In genomic region chr12:89070603-89071002, GRCh38 we compare ENCODE assay signal across 18 cellular contexts.
A peak's percentile ranks its signal among the peaks of the same experiment; 100 is the strongest.
DNase-seq lines count a peak whose midpoint lies in the region; ATAC-seq and TF ChIP-seq lines count a peak whose summit lies in the region.
"Had no signal": no experiment of that assay in that cellular context is flagged by ENCODE, and none has a peak within 500 bp of the region (broad histone marks: within the 10 kb centered on the region; RNA-seq: fewer than 3 reads in every experiment).

No MANE protein-coding gene starts in this region.

- no peaks in the 10 kb centered on the region for H3K79me2 ChIP-seq in PC-3 (ENCODE audit: low read length)

- no peaks in the 10 kb centered on the region for H3K9me2 ChIP-seq in PC-3 (replicated peaks; ENCODE audit: low read length)

- POLR2A ChIA-PET in PC-3 (lab: Charles Lee; ENCODE audit: unreplicated experiment): no interaction called here

- H3K4me1 Mint-ChIP-seq in activated T-helper 17 cell treated with anti-CD3 and anti-CD28 coated beads, Interleukin-2, amount 50 U/mL, for 72 hours: peaks cover 49% of the 10 kb centered on the region
- H3K4me1 Mint-ChIP-seq in stimulated activated naive B cell treated with anti-CD40 and anti-IgM and Interleukin-4, amounts not matched to agents 10 μg/mL and 1 μg/mL and 100 μg/mL, for 72 hours: no peaks in the 10 kb centered on the region
- H3K4me1 Mint-ChIP-seq: CD4-positive, CD25-positive, alpha-beta regulatory T cell; IgD-negative memory B cell had no signal

- H3K36me3 ChIP-seq in PC-3 (ENCODE audit: low read depth, low read length): no peaks in the 10 kb centered on the region

- no peak overlapping the region for H3K27ac ChIP-seq in PC-3 (ENCODE audit: low read length)
- H3K27ac ChIP-seq: PC-9 had no signal

- BruUV-seq in PC-3 (replicated peaks; lab: Mats Ljungman, UMichigan): no TSS peak

- no peak overlapping the region for H3K4me2 ChIP-seq in PC-3 (ENCODE audit: low read length)
- H3K4me2 ChIP-seq: PC-9 had no signal

- H3K9me3 ChIP-seq in PC-3 (ENCODE audit: low read length): no peaks in the 10 kb centered on the region

- H3K4me3 ChIP-seq in PC-3 (ENCODE audit: low read length): no peak overlapping the region
- H3K4me3 ChIP-seq: GM12878, PC-9 had no signal

- H3K4me1 ChIP-seq in PC-3 (ENCODE audit: insufficient read depth, low read length): peaks cover 47% of the 10 kb centered on the region

- CTCF ChIA-PET in PC-3 (lab: Charles Lee): no interaction called here

- ATAC-seq in PC-3: no peak
- peak; percentile 76 for ATAC-seq in activated T-helper 17 cell treated with anti-CD3 and anti-CD28 coated beads, Interleukin-2, amount 50 U/mL, for 72 hours (replicated peaks)
- no peak for ATAC-seq in stimulated activated naive B cell treated with anti-CD40 and anti-IgM and Interleukin-4, amounts not matched to agents 10 μg/mL and 1 μg/mL and 100 μg/mL, for 72 hours (replicated peaks)
- no peak for ATAC-seq in HG02870 (IDR thresholded peaks at IDR 0.05; ENCODE audit: unreplicated experiment)
- ATAC-seq: GM12878 had no signal

- H3K9ac ChIP-seq in PC-3 (ENCODE audit: low read length): no peak overlapping the region

- peak overlapping the region; percentile 62 for H3K4me3 Mint-ChIP-seq in activated T-helper 17 cell treated with anti-CD3 and anti-CD28 coated beads, Interleukin-2, amount 50 U/mL, for 72 hours
- H3K4me3 Mint-ChIP-seq in stimulated activated naive B cell treated with anti-CD40 and anti-IgM and Interleukin-4, amounts not matched to agents 10 μg/mL and 1 μg/mL and 100 μg/mL, for 72 hours: no peak overlapping the region
- H3K4me3 Mint-ChIP-seq: CD4-positive, CD25-positive, alpha-beta regulatory T cell; H9; IgD-negative memory B cell had no signal

- no peaks in the 10 kb centered on the region for H3K27me3 Mint-ChIP-seq in activated T-helper 17 cell treated with anti-CD3 and anti-CD28 coated beads, Interleukin-2, amount 50 U/mL, for 72 hours
- no peaks in the 10 kb centered on the region for H3K27me3 Mint-ChIP-seq in stimulated activated naive B cell treated with anti-CD40 and anti-IgM and Interleukin-4, amounts not matched to agents 10 μg/mL and 1 μg/mL and 100 μg/mL, for 72 hours

- H4K20me1 ChIP-seq in PC-3 (ENCODE audit: low read length): no peaks in the 10 kb centered on the region

- TF ChIP-seq CTCF in PC-3 (conservative IDR thresholded peaks at IDR 0.05; ENCODE audit: low read depth, low read length): no peak

- intact Hi-C loops in PC-3 (cut with micrococcal nuclease): no loop called here

- no peaks in the 10 kb centered on the region for H3K9me3 Mint-ChIP-seq in activated T-helper 17 cell treated with anti-CD3 and anti-CD28 coated beads, Interleukin-2, amount 50 U/mL, for 72 hours
- H3K9me3 Mint-ChIP-seq in stimulated activated naive B cell treated with anti-CD40 and anti-IgM and Interleukin-4, amounts not matched to agents 10 μg/mL and 1 μg/mL and 100 μg/mL, for 72 hours: no peaks in the 10 kb centered on the region
- H3K9me3 Mint-ChIP-seq: IgD-negative memory B cell had no signal

- DNase-seq in activated CD8-positive, alpha-beta memory T cell treated with anti-CD3 and anti-CD28 coated beads, Interleukin-2, amount 50 U/mL, for 48 hours: peak; percentile 61
- DNase-seq in activated CD8-positive, alpha-beta memory T cell treated with anti-CD3 and anti-CD28 coated beads for 24 hours: no peak
- DNase-seq in PC-3: peak; percentile 22
- peak; percentile 30 for DNase-seq in stimulated activated CD4-positive, alpha-beta T cell treated with anti-CD3 and anti-CD28 coated beads, Interleukin-4, amount 100 ng/mL, for 24 hours
- no peak for DNase-seq in stimulated activated naive B cell treated with anti-CD40 and anti-IgM and Interleukin-4, amounts not matched to agents 10 μg/mL and 1 μg/mL and 100 μg/mL, for 72 hours
- DNase-seq: ACHN; Calu3; CD4-positive, CD25-positive, alpha-beta regulatory T cell; H9; NCI-H187 treated with DMSO at 0.1 percent for 48 hours; NCI-H2171; NCI-H446 treated with DMSO at 0.1 percent for 48 hours; NCI-H748 treated with DMSO at 0.1 percent for 48 hours; PC-9 had no signal

- peaks cover 17% of the 10 kb centered on the region for H3F3A ChIP-seq in PC-3 (ENCODE audit: low read length, unreplicated experiment)

- no peak overlapping the region for H2AFZ ChIP-seq in PC-3 (ENCODE audit: low read length)
- H2AFZ ChIP-seq: PC-9 had no signal

- peak overlapping the region; percentile 95 for H3K27ac Mint-ChIP-seq in activated T-helper 17 cell treated with anti-CD3 and anti-CD28 coated beads, Interleukin-2, amount 50 U/mL, for 72 hours
- H3K27ac Mint-ChIP-seq in stimulated activated naive B cell treated with anti-CD40 and anti-IgM and Interleukin-4, amounts not matched to agents 10 μg/mL and 1 μg/mL and 100 μg/mL, for 72 hours: no peak overlapping the region
- H3K27ac Mint-ChIP-seq: CD4-positive, CD25-positive, alpha-beta regulatory T cell; H9; IgD-negative memory B cell had no signal

- no peaks in the 10 kb centered on the region for H3K36me3 Mint-ChIP-seq in activated T-helper 17 cell treated with anti-CD3 and anti-CD28 coated beads, Interleukin-2, amount 50 U/mL, for 72 hours (ENCODE audit: low read depth)
- no peaks in the 10 kb centered on the region for H3K36me3 Mint-ChIP-seq in stimulated activated naive B cell treated with anti-CD40 and anti-IgM and Interleukin-4, amounts not matched to agents 10 μg/mL and 1 μg/mL and 100 μg/mL, for 72 hours
- H3K36me3 Mint-ChIP-seq: CD4-positive, CD25-positive, alpha-beta regulatory T cell; IgD-negative memory B cell had no signal

- no peaks in the 10 kb centered on the region for H3K27me3 ChIP-seq in PC-3 (ENCODE audit: low read length)

Comparison
In these comparisons a context has a peak if more than half of its experiments do, and no peak if none do; other contexts are left out.
1. DNase-seq: peak in activated CD8-positive, alpha-beta memory T cell treated with anti-CD3 and anti-CD28 coated beads, Interleukin-2, amount 50 U/mL, for 48 hours (single experiment), PC-3 (single experiment) and stimulated activated CD4-positive, alpha-beta T cell treated with anti-CD3 and anti-CD28 coated beads, Interleukin-4, amount 100 ng/mL, for 24 hours (single experiment); none in activated CD8-positive, alpha-beta memory T cell treated with anti-CD3 and anti-CD28 coated beads for 24 hours (single experiment) and stimulated activated naive B cell treated with anti-CD40 and anti-IgM and Interleukin-4, amounts not matched to agents 10 μg/mL and 1 μg/mL and 100 μg/mL, for 72 hours (single experiment).